ENCODE assay signal across 1 cellular context in the genomic region with DNA sequence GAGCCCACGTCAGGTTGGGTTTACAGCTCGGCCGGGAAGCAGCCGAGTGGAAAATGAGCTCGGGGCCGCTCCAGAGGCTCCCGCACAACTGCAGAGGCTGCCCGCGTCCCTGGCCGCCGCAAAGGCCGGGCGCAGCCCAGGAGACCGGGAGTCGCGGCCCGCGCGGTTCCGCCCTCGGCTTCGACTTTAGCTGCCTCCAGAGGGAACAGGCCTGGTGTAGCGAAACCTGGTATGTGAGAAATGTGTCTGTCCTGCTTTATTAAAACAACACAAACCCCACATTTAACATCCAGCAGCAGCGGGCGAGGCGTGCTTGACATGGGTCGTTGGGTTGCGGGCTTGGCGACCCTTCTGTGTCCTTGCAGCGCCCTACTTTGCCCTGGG.
TF ChIP-seq lines count a peak whose summit lies in the region.

No MANE protein-coding gene starts in this region.

TF ChIP-seq in H1, 55 proteins besides CTCF, POLR2A, EP300 and RAD21:
- TF ChIP-seq RXRA (IDR thresholded peaks at IDR 0.05; ENCODE audit: insufficient read depth, low read depth, low read length) (no peak), EZH2 (IDR thresholded peaks at IDR 0.05; ENCODE audit: low read depth, low read length, severe bottlenecking) (peak; percentile 30), SUZ12 (IDR thresholded peaks at IDR 0.05; ENCODE audit: low read length) (peak; percentile 10; the same call in 1 of the 2 replicates), MAFK (IDR thresholded peaks at IDR 0.05; ENCODE audit: low read depth, low read length) (no peak)
